7 cellular contexts compared by ENCODE assay signal in the genomic region with DNA sequence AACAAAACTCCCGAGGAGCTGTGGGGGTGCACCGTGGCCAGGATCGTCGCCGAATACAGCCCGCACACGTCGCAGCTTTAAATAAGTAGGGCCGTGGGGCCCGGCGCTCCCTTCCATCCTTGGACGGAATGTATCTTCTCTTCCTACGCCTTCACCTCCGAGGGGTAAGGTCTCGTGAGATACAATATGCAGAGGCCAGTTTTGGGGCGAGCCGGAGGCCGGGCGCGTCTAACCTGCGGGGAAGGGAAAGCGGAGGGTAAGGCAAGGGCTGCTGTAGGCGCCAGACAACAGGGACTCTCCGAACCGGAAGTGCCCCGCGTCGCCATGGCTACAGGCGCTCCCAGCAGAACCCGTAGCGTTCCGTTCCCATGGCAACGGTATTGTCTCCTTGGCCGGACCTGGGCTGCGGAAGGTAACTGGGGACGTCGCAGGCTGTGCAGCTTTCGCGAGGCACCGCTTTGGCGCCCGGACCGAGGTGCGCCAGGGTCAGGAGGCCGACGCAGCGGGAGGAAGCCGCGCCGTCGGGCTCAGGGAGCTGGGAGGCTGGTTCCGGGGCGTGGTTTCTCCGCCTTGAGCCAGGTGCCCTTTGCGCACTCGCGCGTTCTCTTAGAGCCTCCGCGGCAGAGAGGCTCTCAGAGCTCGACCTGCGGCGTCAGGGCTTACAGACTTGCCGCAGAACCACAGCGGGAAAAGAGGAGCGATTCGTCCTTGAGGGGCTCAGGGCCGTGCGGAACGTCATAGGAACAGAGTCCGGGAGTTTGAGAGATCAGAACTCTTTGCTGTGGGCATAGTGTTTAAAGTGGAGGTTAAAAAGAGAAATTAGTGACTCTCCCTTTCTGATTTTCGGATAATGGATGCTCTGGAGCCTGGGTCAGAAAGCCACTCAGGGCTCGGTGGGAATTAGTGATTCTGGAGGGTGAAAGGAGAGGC. TPM values are rescaled to one million over a fixed set of nuclear protein-coding genes. Genes with fewer than 3 reads are reported as not detected.
DNase-seq lines count a peak whose midpoint lies in the region; ATAC-seq and TF ChIP-seq lines count a peak whose summit lies in the region.

A gene with protein sequence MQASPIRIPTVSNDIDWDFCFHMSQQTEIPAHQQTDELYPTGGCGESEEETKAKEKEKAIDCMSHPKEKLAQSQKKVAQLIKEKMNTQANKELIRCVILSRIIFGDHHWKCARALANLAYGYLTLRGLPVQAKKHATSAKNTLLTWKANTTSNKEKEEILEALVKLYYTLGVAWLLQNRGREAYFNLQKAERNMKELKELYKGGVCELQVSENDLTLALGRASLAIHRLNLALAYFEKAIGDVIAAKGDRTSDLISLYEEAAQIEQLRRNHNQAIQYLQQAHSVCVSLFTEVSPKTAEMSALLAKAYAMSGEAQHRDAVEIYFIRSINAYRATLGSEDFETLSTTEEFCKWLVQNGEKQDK (plus strand): TSS at position 380 of the 930 bp plus-strand sequence. CDS start 1,508 bp downstream, outside the sequence.

- no peaks in the 10 kb centered on the region for H3K36me3 ChIP-seq in spleen

- H3K27ac Mint-ChIP-seq in activated B cell treated with CpG ODN at 0.5 μM for 24 hours = peak within 1 kb of the TSS; percentile 96

- POLR2A ChIA-PET in activated B cell treated with CpG ODN at 0.5 μM for 24 hours (lab: Charles Lee) = interaction anchor here (0.6 to 2.1 kb wide), 9 partner anchors 10 to 1398 kb away, joined by 3 to 20 read pairs (median 4); a partner anchor contains a TSS

- TF ChIP-seq CTCF in activated B cell treated with CpG ODN at 0.5 μM for 24 hours (IDR thresholded peaks at IDR 0.05) (no peak), spleen (IDR thresholded peaks at IDR 0.05 in 8 of 11, conservative IDR thresholded peaks at IDR 0.05 in 3 of 11) (no peak)

- peaks cover 4% of the 10 kb centered on the region for H3K36me3 Mint-ChIP-seq in activated B cell treated with CpG ODN at 0.5 μM for 24 hours (ENCODE audit: low read depth)

- WGBS in spleen, 5 donors = 2 to 10% (median 3%) methylated on average over 37 to 73 of the region's 73 CpGs

- no peaks in the 10 kb centered on the region for H3K27me3 ChIP-seq in spleen (replicated peaks in 1 of 7)

- peak; percentile 98 for ATAC-seq in GM18517 (IDR thresholded peaks at IDR 0.05; ENCODE audit: unreplicated experiment)
- ATAC-seq in HG02973 (IDR thresholded peaks at IDR 0.05; ENCODE audit: unreplicated experiment) = peak; percentile 96
- ATAC-seq in activated B cell treated with CpG ODN at 0.5 μM for 24 hours (ENCODE audit: low read depth) = peak; percentile 89

- H3K9me3 ChIP-seq in spleen = no peaks in the 10 kb centered on the region

- H3K4me1 ChIP-seq in spleen = peaks cover 0 to 19% (median 13%) of the 10 kb centered on the region in 6 donors

- CTCF ChIA-PET in activated B cell treated with CpG ODN at 0.5 μM for 24 hours (lab: Charles Lee) = interaction anchor here (1.0 to 1.1 kb wide), 2 partner anchors 58 to 59 kb away, joined by 3 to 5 read pairs; no protein-coding TSS in a partner anchor

- peaks cover 2% of the 10 kb centered on the region for H3K27me3 Mint-ChIP-seq in activated B cell treated with CpG ODN at 0.5 μM for 24 hours

- intact Hi-C loops in activated B cell treated with CpG ODN at 0.5 μM for 24 hours (cut with micrococcal nuclease) = loop anchor here (1.0 to 10.0 kb wide), 10 partner anchors 76 to 1856 kb away; a partner anchor contains a TSS
- intact Hi-C loops in spleen (cut with DNase I; ENCODE audit: low total_unique reads) = no loop called here

- peaks cover 13% of the 10 kb centered on the region for H3K4me1 Mint-ChIP-seq in activated B cell treated with CpG ODN at 0.5 μM for 24 hours

- DNase-seq in NCI-H2029 (lab: John Stamatoyannopoulos, UW) (peak; percentile 95), activated B cell treated with CpG ODN at 0.5 μM for 24 hours (peak; percentile 88), caudate nucleus (lab: John Stamatoyannopoulos, UW) (peak in 60 of 61 donors; percentile 38 to 94 (median 81)), iris pigment epithelial cell (ENCODE audit: low read depth) (peak; percentile 89), spleen (peak; percentile 97)

- H3K4me3 Mint-ChIP-seq in activated B cell treated with CpG ODN at 0.5 μM for 24 hours = peak within 1 kb of the TSS; percentile 94

- H3K9me3 Mint-ChIP-seq in activated B cell treated with CpG ODN at 0.5 μM for 24 hours = no peaks in the 10 kb centered on the region

- peak within 1 kb of the TSS; percentile 71 to 98 (median 85) for H3K4me3 ChIP-seq in spleen

- TF ChIP-seq POLR2A in spleen (IDR thresholded peaks at IDR 0.05) = no peak

- peak within 1 kb of the TSS; percentile 63 for H3K27ac ChIP-seq in caudate nucleus (ENCODE audit: low read depth, low read length)
- peak within 1 kb of the TSS in 7 of 8 donors; percentile 57 to 83 (median 67) for H3K27ac ChIP-seq in spleen

RNA-seq across cellular contexts. Expression of the gene that starts here (rescaled TPM):
- total RNA-seq in activated B cell treated with CpG ODN at 0.5 μM for 24 hours (not detected in 2 replicates), spleen (under 1 TPM in 3 of 7 donors, not detected in 4; 0.11 to 0.42 (median 0.24) TPM)
- polyA plus RNA-seq in spleen = under 1 TPM; 0.07 to 0.29 (median 0.23) TPM

Comparison
In these comparisons a context has a peak if more than half of its experiments do, and no peak if none do; other contexts are left out.
1. Peak in every context shown above with its lines: DNase-seq, ATAC-seq, H3K4me3 ChIP-seq and H3K27ac ChIP-seq.
2. Peak in DNase-seq and ATAC-seq in activated B cell treated with CpG ODN at 0.5 μM for 24 hours; RNA of the gene not detected or under 1 TPM.
3. Peak in DNase-seq, H3K4me3 ChIP-seq and H3K27ac ChIP-seq in spleen; RNA of the gene not detected or under 1 TPM.